1 cellular context compared by ENCODE assay signal in genomic region chr9:88753691-88754367, GRCh38.
TF ChIP-seq lines count a peak whose summit lies in the region.

No MANE protein-coding gene starts in this region.

TF ChIP-seq in WTC11, 78 proteins besides CTCF, POLR2A, EP300 and RAD21 (continued from another document):
- TF ChIP-seq ZNF281 (CRISPR knock-in tag; IDR thresholded peaks at IDR 0.05) (no peak), STAT6 (CRISPR knock-in tag; conservative IDR thresholded peaks at IDR 0.05; ENCODE audit: low read depth) (no peak)
